Comparison of ENCODE assay signal across 14 cellular contexts in genomic region chr16:13938480-13938879, GRCh38. TPM values are rescaled to one million over a fixed set of nuclear protein-coding genes. Genes with fewer than 3 reads are reported as not detected.
DNase-seq lines count a peak whose midpoint lies in the region; ATAC-seq and TF ChIP-seq lines count a peak whose summit lies in the region.
"Had no signal": no experiment of that assay in that cellular context is flagged by ENCODE, and none has a peak within 500 bp of the region (broad histone marks: within the 10 kb centered on the region; RNA-seq: fewer than 3 reads in every experiment).

No MANE protein-coding gene starts in this region.

- H3K27ac ChIP-seq in GM23338 (ENCODE audit: low read depth), result no peak overlapping the region
- peak overlapping the region; percentile 82; the same call in 1 of the 2 replicates for H3K27ac ChIP-seq in VCaP
- peak overlapping the region; percentile 53 for H3K27ac ChIP-seq in skeletal muscle tissue (ENCODE audit: low read depth, low read length)
- H3K27ac ChIP-seq: C4-2B had no signal

- no peaks in the 10 kb centered on the region for H3K4me1 ChIP-seq in GM23338 (ENCODE audit: insufficient read depth)
- H3K4me1 ChIP-seq in skeletal muscle tissue (ENCODE audit: control insufficient read depth in 3 of 3, insufficient read depth in 3 of 3, low read length in 3 of 3), result peaks cover 21 to 34% (median 32%) of the 10 kb centered on the region in 3 donors

- peak overlapping the region in 1 of 3 donors; percentile 7 for H3K9ac ChIP-seq in skeletal muscle tissue (ENCODE audit: low read depth in 1 of 3, low read length in 3 of 3)

- no peaks in the 10 kb centered on the region for H3F3A ChIP-seq in GM23338 (replicated peaks; ENCODE audit: low read depth)

- ATAC-seq in GM23338 (no peak), left lobe of liver (peak; percentile 28), HG02571 (IDR thresholded peaks at IDR 0.05; ENCODE audit: unreplicated experiment) (no peak)
- ATAC-seq: A549, GM12878 had no signal

- no peaks in the 10 kb centered on the region for H3K27me3 Mint-ChIP-seq in GM23338 (ENCODE audit: insufficient read depth, low read depth, poor library complexity)
- H3K27me3 Mint-ChIP-seq: CD4-positive, alpha-beta memory T cell had no signal

- H4K20me1 ChIP-seq in GM23338 (replicated peaks; ENCODE audit: insufficient read depth), result no peaks in the 10 kb centered on the region

- peaks cover 15% of the 10 kb centered on the region; the same call in 2 of the 3 replicates for H3K36me3 Mint-ChIP-seq in GM23338 (ENCODE audit: low read depth)

- DNase-seq in GM23338 (ENCODE audit: low spot score) (no peak), left lobe of liver (ENCODE audit: low spot score) (no peak), NCI-H524 (lab: John Stamatoyannopoulos, UW) (no peak)
- DNase-seq: BE2C; CD4-positive, alpha-beta memory T cell; DMS79; GOT3; H9 had no signal

- H3K4me1 Mint-ChIP-seq in GM23338, result no peaks in the 10 kb centered on the region

- H3K9me3 Mint-ChIP-seq in GM23338, result no peaks in the 10 kb centered on the region
- H3K9me3 Mint-ChIP-seq: CD4-positive, alpha-beta memory T cell; H9 had no signal

- no peak overlapping the region for H3K4me3 ChIP-seq in GM23338
- no peak overlapping the region for H3K4me3 ChIP-seq in skeletal muscle tissue (ENCODE audit: low read length in 3 of 3)
- H3K4me3 ChIP-seq: A549, GM12878 had no signal

- TF ChIP-seq CTCF in GM23338 (conservative IDR thresholded peaks at IDR 0.05; ENCODE audit: low read depth in 2 of 2) (no peak), VCaP (conservative IDR thresholded peaks at IDR 0.05) (no peak)

- no peaks in the 10 kb centered on the region for H3K9me2 ChIP-seq in GM23338 (ENCODE audit: insufficient read depth)

- no peaks in the 10 kb centered on the region for H3K79me2 ChIP-seq in GM23338 (replicated peaks; ENCODE audit: insufficient read depth)

- no peak overlapping the region for H2AFZ ChIP-seq in GM23338

- H3K4me3 Mint-ChIP-seq in GM23338, result no peak overlapping the region
- H3K4me3 Mint-ChIP-seq: CD4-positive, alpha-beta memory T cell; H9 had no signal

- H3K9me3 ChIP-seq in skeletal muscle tissue (ENCODE audit: control insufficient read depth in 3 of 3, low read length in 3 of 3), result no peaks in the 10 kb centered on the region
- H3K9me3 ChIP-seq: A549, BE2C had no signal

- H3K27me3 ChIP-seq in GM23338 (ENCODE audit: insufficient read depth), result no peaks in the 10 kb centered on the region
- H3K27me3 ChIP-seq in skeletal muscle tissue (ENCODE audit: control insufficient read depth in 3 of 3, insufficient read depth in 3 of 3, low read length in 3 of 3), result no peaks in the 10 kb centered on the region
- H3K27me3 ChIP-seq: BE2C had no signal

- H3K36me3 ChIP-seq in GM23338 (ENCODE audit: insufficient read depth) (peaks cover 20% of the 10 kb centered on the region; the same call in 1 of the 2 replicates), skeletal muscle tissue (ENCODE audit: control insufficient read depth in 3 of 3, insufficient read depth in 3 of 3, low read length in 3 of 3) (peaks cover 7 to 13% (median 13%) of the 10 kb centered on the region in 3 donors)

- H3K27ac Mint-ChIP-seq in GM23338, result 0 out of 2 replicates have a peak overlapping the region, but pooled peaks have one; percentile 73
- H3K27ac Mint-ChIP-seq: CD4-positive, alpha-beta memory T cell; H9 had no signal

- H3K4me2 ChIP-seq in GM23338, result no peak overlapping the region
- H3K4me2 ChIP-seq: A549 had no signal

TF ChIP-seq in GM23338, 12 proteins besides CTCF, POLR2A, EP300 and RAD21 (continues in another document):
- TF ChIP-seq ETS1 (IDR thresholded peaks at IDR 0.05) (no peak), ZNF462 (CRISPR knock-in tag; IDR thresholded peaks at IDR 0.05) (no peak)

RNA-seq across cellular contexts. Expression of gene ERCC4, which starts 18.5 kb away (rescaled TPM):
- total RNA-seq in GM23338 (2014; rRNA removed; shearing (Covaris generic)), result 5.4 and 8.2 TPM in 2 replicates
- 21.6 and 24.0 TPM in 2 replicates for polyA plus RNA-seq in GM23338 (2016; fragmentation: Nextera tagmentation; extraction: Ambion mirVana)
- total RNA-seq in left lobe of liver (5.2 TPM), skeletal muscle tissue (6.8 TPM)
